1 cellular context compared by ENCODE assay signal in the genomic region with DNA sequence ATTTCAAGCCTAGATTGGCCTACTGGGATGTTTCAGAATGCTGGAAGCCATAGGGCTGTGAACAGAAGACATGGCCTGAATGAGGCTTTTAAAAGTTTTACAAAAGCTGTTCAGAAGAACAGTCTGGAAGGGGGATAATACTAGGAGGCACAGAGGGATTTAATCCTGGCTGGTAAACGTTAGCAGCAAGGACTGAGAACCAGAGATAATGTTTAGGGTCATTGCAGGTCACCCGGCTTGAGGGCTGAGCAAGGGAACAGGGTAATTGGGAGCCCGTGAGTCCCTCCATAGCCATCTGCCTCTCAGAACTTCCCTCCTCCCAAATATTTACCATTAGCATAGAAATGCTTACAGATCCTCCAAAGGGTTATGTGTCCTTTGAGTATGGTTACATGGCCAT.
TF ChIP-seq lines count a peak whose summit lies in the region.

No MANE protein-coding gene starts in this region.

TF ChIP-seq in K562, 482 proteins besides CTCF, POLR2A, EP300 and RAD21 (continued from another document):
- TF ChIP-seq, protein P1, sequence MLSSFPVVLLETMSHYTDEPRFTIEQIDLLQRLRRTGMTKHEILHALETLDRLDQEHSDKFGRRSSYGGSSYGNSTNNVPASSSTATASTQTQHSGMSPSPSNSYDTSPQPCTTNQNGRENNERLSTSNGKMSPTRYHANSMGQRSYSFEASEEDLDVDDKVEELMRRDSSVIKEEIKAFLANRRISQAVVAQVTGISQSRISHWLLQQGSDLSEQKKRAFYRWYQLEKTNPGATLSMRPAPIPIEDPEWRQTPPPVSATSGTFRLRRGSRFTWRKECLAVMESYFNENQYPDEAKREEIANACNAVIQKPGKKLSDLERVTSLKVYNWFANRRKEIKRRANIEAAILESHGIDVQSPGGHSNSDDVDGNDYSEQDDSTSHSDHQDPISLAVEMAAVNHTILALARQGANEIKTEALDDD (IDR thresholded peaks at IDR 0.05) = peak; percentile 69
- peak; percentile 22; the same call in 1 of the 2 replicates for TF ChIP-seq TEAD4 (IDR thresholded peaks at IDR 0.05; ENCODE audit: low read length)
- TF ChIP-seq TEAD4 (CRISPR knock-in tag; IDR thresholded peaks at IDR 0.05; ENCODE audit: borderline replicate concordance) = no peak
- TF ChIP-seq KDM1A (IDR thresholded peaks at IDR 0.05) = peak in 1 of 2 experiments; percentile 32; a peak in 1 of 4 replicates
- peak; percentile 50 for TF ChIP-seq TAL1 (IDR thresholded peaks at IDR 0.05)
- peak; percentile 76 for TF ChIP-seq TCF3 (CRISPR knock-in tag; IDR thresholded peaks at IDR 0.05)
- 0 out of 2 replicates have a peak, but pooled peaks have one; percentile 38 for TF ChIP-seq LEF1 (IDR thresholded peaks at IDR 0.05)
- peak; percentile 59 for TF ChIP-seq CBFA2T2 (conservative IDR thresholded peaks at IDR 0.05)
- peak; percentile 45 for TF ChIP-seq RBBP5 (IDR thresholded peaks at IDR 0.05; ENCODE audit: borderline replicate concordance, insufficient read depth, low read length, poor library complexity, severe bottlenecking)
- peak; percentile 77 for TF ChIP-seq CBFA2T3 (IDR thresholded peaks at IDR 0.05)
- TF ChIP-seq ZNF232 (CRISPR knock-in tag; IDR thresholded peaks at IDR 0.05) = no peak
- peak; percentile 51; the same call in 1 of the 2 replicates for TF ChIP-seq NCOR1 (IDR thresholded peaks at IDR 0.05)
- no peak for TF ChIP-seq ZFPM2 (CRISPR knock-in tag; IDR thresholded peaks at IDR 0.05)
- TF ChIP-seq ARID1B (IDR thresholded peaks at IDR 0.05) = peak; percentile 62
TF ChIP-seq in K562: peak in this region for 12.
